1 cellular context compared by ENCODE assay signal in genomic region chr1:227333423-227333822, GRCh38.
TF ChIP-seq lines count a peak whose summit lies in the region.

No MANE protein-coding gene starts in this region.

TF ChIP-seq in K562, 482 proteins besides CTCF, POLR2A, EP300 and RAD21 (continued from another document and continues in another):
- TF ChIP-seq ETV6 (IDR thresholded peaks at IDR 0.05; ENCODE audit: borderline replicate concordance in 1 of 2, low read depth in 2 of 2, low read length in 1 of 2) (no peak), ETV6 (CRISPR knock-in tag; IDR thresholded peaks at IDR 0.05; ENCODE audit: borderline replicate concordance) (no peak), ZNF395 (CRISPR knock-in tag; IDR thresholded peaks at IDR 0.05) (peak; percentile 77; the same call in 1 of the 2 replicates), ARNT (IDR thresholded peaks at IDR 0.05) (no peak), FOXM1 (IDR thresholded peaks at IDR 0.05; ENCODE audit: low read depth) (no peak), FOXM1 (CRISPR knock-in tag; IDR thresholded peaks at IDR 0.05; ENCODE audit: low read depth) (no peak), CEBPG (CRISPR knock-in tag; IDR thresholded peaks at IDR 0.05) (no peak), CEBPG (tag; conservative IDR thresholded peaks at IDR 0.05 in 1 of 2, IDR thresholded peaks at IDR 0.05 in 1 of 2) (no peak), ZNF224 (CRISPR knock-in tag; IDR thresholded peaks at IDR 0.05) (no peak), RHOXF2B (CRISPR knock-in tag; conservative IDR thresholded peaks at IDR 0.05) (no peak), EP400 (IDR thresholded peaks at IDR 0.05) (no peak), ZNF212 (CRISPR knock-in tag; IDR thresholded peaks at IDR 0.05) (no peak), KAT7 (CRISPR knock-in tag; IDR thresholded peaks at IDR 0.05; ENCODE audit: borderline replicate concordance) (no peak), ATF6 (CRISPR knock-in tag; IDR thresholded peaks at IDR 0.05) (no peak), ZNF347 (CRISPR knock-in tag; IDR thresholded peaks at IDR 0.05; ENCODE audit: low read depth) (no peak), ADNP (tag; IDR thresholded peaks at IDR 0.05) (no peak), ZNF445 (CRISPR knock-in tag; IDR thresholded peaks at IDR 0.05; ENCODE audit: low read depth) (no peak), SMARCE1 (IDR thresholded peaks at IDR 0.05) (no peak), PREB (CRISPR knock-in tag; IDR thresholded peaks at IDR 0.05) (no peak), HBP1 (CRISPR knock-in tag; IDR thresholded peaks at IDR 0.05) (no peak), ZNF316 (IDR thresholded peaks at IDR 0.05) (peak; percentile 67), E2F6 (IDR thresholded peaks at IDR 0.05; ENCODE audit: borderline replicate concordance in 1 of 2, extremely low read depth in 1 of 2, insufficient read depth in 1 of 2, insufficient read length in 1 of 2, low read depth in 1 of 2, low read length in 1 of 2, poor library complexity in 1 of 2, severe bottlenecking in 1 of 2) (no peak), E2F5 (CRISPR knock-in tag; IDR thresholded peaks at IDR 0.05) (no peak), ZNF324 (CRISPR knock-in tag; IDR thresholded peaks at IDR 0.05) (no peak), CHCHD3 (CRISPR knock-in tag; IDR thresholded peaks at IDR 0.05) (no peak), MLLT1 (IDR thresholded peaks at IDR 0.05) (no peak), PRMT5 (CRISPR knock-in tag; IDR thresholded peaks at IDR 0.05) (no peak), KLF10 (CRISPR knock-in tag; IDR thresholded peaks at IDR 0.05) (no peak), CC2D1A (IDR thresholded peaks at IDR 0.05) (no peak), NR2C1 (IDR thresholded peaks at IDR 0.05) (no peak), NR2C1 (tag; IDR thresholded peaks at IDR 0.05) (no peak), SIX5 (IDR thresholded peaks at IDR 0.05; ENCODE audit: borderline replicate concordance in 1 of 2, insufficient read depth in 1 of 2, low read depth in 1 of 2, low read length in 2 of 2) (no peak), ZNF277 (CRISPR knock-in tag; IDR thresholded peaks at IDR 0.05; ENCODE audit: borderline replicate concordance) (no peak), ZNF12 (CRISPR knock-in tag; IDR thresholded peaks at IDR 0.05) (no peak), TGIF2 (CRISPR knock-in tag; IDR thresholded peaks at IDR 0.05) (no peak), STAT6 (CRISPR knock-in tag; IDR thresholded peaks at IDR 0.05) (no peak), MEF2D (tag; conservative IDR thresholded peaks at IDR 0.05; ENCODE audit: low read depth) (no peak), FOSL1 (tag; conservative IDR thresholded peaks at IDR 0.05) (peak; percentile 68), TEAD2 (tag; IDR thresholded peaks at IDR 0.05) (no peak), NFE2L1 (tag; IDR thresholded peaks at IDR 0.05; ENCODE audit: borderline replicate concordance, low read depth) (no peak), KDM4B (IDR thresholded peaks at IDR 0.05; ENCODE audit: borderline replicate concordance in 2 of 2, low read depth in 1 of 2) (no peak), XRCC5 (IDR thresholded peaks at IDR 0.05; ENCODE audit: low read depth, low read length) (no peak), FOXK1 (CRISPR knock-in tag; IDR thresholded peaks at IDR 0.05; ENCODE audit: borderline replicate concordance) (no peak), BRD4 (IDR thresholded peaks at IDR 0.05) (no peak), NBN (IDR thresholded peaks at IDR 0.05; ENCODE audit: low read depth) (no peak), DIDO1 (tag; IDR thresholded peaks at IDR 0.05; ENCODE audit: low read depth) (no peak), TEAD4 (IDR thresholded peaks at IDR 0.05; ENCODE audit: low read length) (peak; percentile 52; the same call in 1 of the 2 replicates), TEAD4 (CRISPR knock-in tag; IDR thresholded peaks at IDR 0.05; ENCODE audit: borderline replicate concordance) (no peak), SRF (CRISPR knock-in tag; IDR thresholded peaks at IDR 0.05) (no peak), AFF4 (CRISPR knock-in tag; IDR thresholded peaks at IDR 0.05) (no peak), C11orf30 (IDR thresholded peaks at IDR 0.05; ENCODE audit: low read depth) (peak; percentile 69), CHD4 (IDR thresholded peaks at IDR 0.05; ENCODE audit: insufficient read depth, insufficient replicate concordance, low read depth, low read length, poor library complexity, severe bottlenecking) (no peak), IFI16 (CRISPR knock-in tag; IDR thresholded peaks at IDR 0.05) (no peak), HNRNPL (IDR thresholded peaks at IDR 0.05; ENCODE audit: low read depth, low read length) (no peak), PCBP1 (IDR thresholded peaks at IDR 0.05; ENCODE audit: low read depth, low read length, poor library complexity, severe bottlenecking) (no peak), CREB1 (IDR thresholded peaks at IDR 0.05) (no peak), CREB1 (CRISPR knock-in tag; IDR thresholded peaks at IDR 0.05) (no peak)
